Comparison of ENCODE assay signal across 1 cellular context in the genomic region with DNA sequence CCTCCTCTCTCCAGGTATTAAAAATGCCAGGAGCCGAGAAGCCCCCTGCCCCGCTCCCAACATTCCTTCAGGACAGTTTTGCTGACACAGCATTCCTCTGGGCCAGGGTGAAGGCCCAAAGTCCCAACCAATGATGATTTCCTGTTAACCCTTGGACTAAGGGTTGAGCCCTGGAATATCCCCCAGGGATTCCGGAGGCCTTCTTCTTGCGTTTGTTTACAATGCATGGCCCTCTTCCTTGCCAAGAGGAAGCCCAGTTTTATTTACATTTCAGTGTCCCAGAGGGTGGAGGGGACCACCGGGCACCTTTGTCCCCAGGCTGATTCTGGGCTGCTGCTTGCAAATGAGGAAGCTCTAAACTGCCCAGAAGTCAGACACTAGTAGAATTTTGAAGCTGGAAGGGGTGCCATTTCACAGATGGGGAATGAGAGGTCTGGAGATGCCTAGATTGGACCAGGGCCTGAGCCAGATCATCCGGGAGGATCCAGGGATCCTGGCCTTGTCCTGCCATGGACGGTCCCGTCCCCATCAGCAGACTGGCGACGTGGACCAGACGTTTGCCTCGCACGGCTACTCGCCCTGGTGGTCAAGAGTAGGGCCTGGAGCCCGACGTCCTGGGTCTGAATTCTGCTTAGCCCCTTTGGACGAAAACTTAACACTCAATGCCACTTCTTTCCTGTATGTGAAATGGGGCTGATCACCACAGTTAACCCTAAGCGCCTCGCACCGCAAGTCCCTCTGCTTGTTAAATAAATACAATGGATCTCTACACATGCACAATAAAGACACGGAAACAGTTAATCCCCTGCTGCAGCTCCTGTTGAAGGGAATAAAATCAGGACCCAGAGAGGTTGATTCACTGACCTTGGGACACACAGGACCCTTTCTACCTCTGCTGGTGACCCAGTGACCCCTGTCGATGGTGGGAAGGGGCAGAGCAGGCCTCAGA.
TF ChIP-seq lines count a peak whose summit lies in the region.

No MANE protein-coding gene starts in this region.

TF ChIP-seq in K562, 482 proteins besides CTCF, POLR2A, EP300 and RAD21 (continued from another document):
- TF ChIP-seq, protein P1, sequence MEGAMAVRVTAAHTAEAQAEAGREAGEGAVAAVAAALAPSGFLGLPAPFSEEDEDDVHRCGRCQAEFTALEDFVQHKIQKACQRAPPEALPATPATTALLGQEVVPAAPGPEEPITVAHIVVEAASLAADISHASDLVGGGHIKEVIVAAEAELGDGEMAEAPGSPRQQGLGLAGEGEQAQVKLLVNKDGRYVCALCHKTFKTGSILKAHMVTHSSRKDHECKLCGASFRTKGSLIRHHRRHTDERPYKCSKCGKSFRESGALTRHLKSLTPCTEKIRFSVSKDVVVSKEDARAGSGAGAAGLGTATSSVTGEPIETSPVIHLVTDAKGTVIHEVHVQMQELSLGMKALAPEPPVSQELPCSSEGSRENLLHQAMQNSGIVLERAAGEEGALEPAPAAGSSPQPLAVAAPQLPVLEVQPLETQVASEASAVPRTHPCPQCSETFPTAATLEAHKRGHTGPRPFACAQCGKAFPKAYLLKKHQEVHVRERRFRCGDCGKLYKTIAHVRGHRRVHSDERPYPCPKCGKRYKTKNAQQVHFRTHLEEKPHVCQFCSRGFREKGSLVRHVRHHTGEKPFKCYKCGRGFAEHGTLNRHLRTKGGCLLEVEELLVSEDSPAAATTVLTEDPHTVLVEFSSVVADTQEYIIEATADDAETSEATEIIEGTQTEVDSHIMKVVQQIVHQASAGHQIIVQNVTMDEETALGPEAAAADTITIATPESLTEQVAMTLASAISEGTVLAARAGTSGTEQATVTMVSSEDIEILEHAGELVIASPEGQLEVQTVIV (CRISPR knock-in tag; IDR thresholded peaks at IDR 0.05; ENCODE audit: borderline replicate concordance) = no peak
- no peak for TF ChIP-seq RBM34 (IDR thresholded peaks at IDR 0.05; ENCODE audit: borderline replicate concordance, insufficient read depth, low read length)
- TF ChIP-seq ILF3 (IDR thresholded peaks at IDR 0.05; ENCODE audit: borderline replicate concordance) = no peak
- no peak for TF ChIP-seq GABPB2 (CRISPR knock-in tag; conservative IDR thresholded peaks at IDR 0.05)
- no peak for TF ChIP-seq FOXK2 (conservative IDR thresholded peaks at IDR 0.05 in 1 of 2, IDR thresholded peaks at IDR 0.05 in 1 of 2; ENCODE audit: low read depth in 2 of 2)
- TF ChIP-seq, protein P2, sequence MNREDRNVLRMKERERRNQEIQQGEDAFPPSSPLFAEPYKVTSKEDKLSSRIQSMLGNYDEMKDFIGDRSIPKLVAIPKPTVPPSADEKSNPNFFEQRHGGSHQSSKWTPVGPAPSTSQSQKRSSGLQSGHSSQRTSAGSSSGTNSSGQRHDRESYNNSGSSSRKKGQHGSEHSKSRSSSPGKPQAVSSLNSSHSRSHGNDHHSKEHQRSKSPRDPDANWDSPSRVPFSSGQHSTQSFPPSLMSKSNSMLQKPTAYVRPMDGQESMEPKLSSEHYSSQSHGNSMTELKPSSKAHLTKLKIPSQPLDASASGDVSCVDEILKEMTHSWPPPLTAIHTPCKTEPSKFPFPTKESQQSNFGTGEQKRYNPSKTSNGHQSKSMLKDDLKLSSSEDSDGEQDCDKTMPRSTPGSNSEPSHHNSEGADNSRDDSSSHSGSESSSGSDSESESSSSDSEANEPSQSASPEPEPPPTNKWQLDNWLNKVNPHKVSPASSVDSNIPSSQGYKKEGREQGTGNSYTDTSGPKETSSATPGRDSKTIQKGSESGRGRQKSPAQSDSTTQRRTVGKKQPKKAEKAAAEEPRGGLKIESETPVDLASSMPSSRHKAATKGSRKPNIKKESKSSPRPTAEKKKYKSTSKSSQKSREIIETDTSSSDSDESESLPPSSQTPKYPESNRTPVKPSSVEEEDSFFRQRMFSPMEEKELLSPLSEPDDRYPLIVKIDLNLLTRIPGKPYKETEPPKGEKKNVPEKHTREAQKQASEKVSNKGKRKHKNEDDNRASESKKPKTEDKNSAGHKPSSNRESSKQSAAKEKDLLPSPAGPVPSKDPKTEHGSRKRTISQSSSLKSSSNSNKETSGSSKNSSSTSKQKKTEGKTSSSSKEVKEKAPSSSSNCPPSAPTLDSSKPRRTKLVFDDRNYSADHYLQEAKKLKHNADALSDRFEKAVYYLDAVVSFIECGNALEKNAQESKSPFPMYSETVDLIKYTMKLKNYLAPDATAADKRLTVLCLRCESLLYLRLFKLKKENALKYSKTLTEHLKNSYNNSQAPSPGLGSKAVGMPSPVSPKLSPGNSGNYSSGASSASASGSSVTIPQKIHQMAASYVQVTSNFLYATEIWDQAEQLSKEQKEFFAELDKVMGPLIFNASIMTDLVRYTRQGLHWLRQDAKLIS (CRISPR knock-in tag; IDR thresholded peaks at IDR 0.05) = no peak
